In the genomic region with DNA sequence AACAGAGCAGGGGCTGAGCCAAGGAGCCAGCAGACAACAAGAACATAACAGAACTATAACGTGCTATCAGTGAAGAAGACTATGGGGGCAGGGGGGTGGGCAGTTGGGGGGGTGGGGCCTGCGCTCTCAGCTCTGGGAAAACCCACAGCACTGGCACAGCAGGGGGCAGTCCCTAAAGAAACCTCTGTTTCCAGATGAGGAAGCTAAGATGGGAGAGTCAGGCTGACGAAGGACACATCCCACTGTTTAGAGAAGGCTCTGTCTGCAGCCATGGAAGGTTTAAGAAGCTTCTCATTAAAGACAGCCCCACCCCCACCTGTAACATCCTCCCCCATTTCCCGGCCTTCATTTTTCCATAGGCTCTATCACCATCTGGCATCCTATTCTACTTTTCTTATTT, we compare ENCODE assay signal across 1 cellular context.
TF ChIP-seq lines count a peak whose summit lies in the region.

No MANE protein-coding gene starts in this region.

TF ChIP-seq in GM23338, 12 proteins besides CTCF, POLR2A, EP300 and RAD21:
- TF ChIP-seq ZNF462 (CRISPR knock-in tag; IDR thresholded peaks at IDR 0.05) (no peak), EZH2phosphoT487 (IDR thresholded peaks at IDR 0.05; ENCODE audit: unreplicated experiment) (no peak), REST (IDR thresholded peaks at IDR 0.05; ENCODE audit: unreplicated experiment) (no peak), CREB1 (CRISPR knock-in tag; IDR thresholded peaks at IDR 0.05; ENCODE audit: low read depth) (no peak), POLR2AphosphoS5 (IDR thresholded peaks at IDR 0.05; ENCODE audit: low read depth) (no peak), NANOG (IDR thresholded peaks at IDR 0.05; ENCODE audit: borderline replicate concordance) (no peak), ZNF114 (CRISPR knock-in tag; IDR thresholded peaks at IDR 0.05) (no peak)
